ENCODE assay signal across 8 cellular contexts in genomic region chr19:43575156-43575950, GRCh38. TPM values are rescaled to one million over a fixed set of nuclear protein-coding genes. Genes with fewer than 3 reads are reported as not detected.
DNase-seq lines count a peak whose midpoint lies in the region; ATAC-seq, FAIRE-seq and TF ChIP-seq lines count a peak whose summit lies in the region.

PINLYP (plus strand) TSS chr19:43575801; CDS start chr19:43577192, 1,391 bp downstream.
XRCC1 (minus strand) TSS chr19:43575527; CDS start chr19:43575458, 69 bp downstream.

- H3K4me3 ChIP-seq in right atrium auricular region: peak within 1 kb of the TSS; percentile 76 to 79
- peak within 1 kb of the TSS; percentile 97 for H3K4me3 ChIP-seq in psoas muscle

- TF ChIP-seq CTCF in GM13977 (IDR thresholded peaks at IDR 0.05; ENCODE audit: extremely low read depth, insufficient read depth, missing control alignments): no peak
- TF ChIP-seq CTCF in right atrium auricular region (IDR thresholded peaks at IDR 0.05): no peak
- no peak for TF ChIP-seq CTCF in psoas muscle (IDR thresholded peaks at IDR 0.05)

- H3K36me3 Mint-ChIP-seq in T-helper 17 cell (ENCODE audit: low read depth): peaks cover 6% of the 10 kb centered on the region

- no peaks in the 10 kb centered on the region for H3K36me3 ChIP-seq in right atrium auricular region
- peaks cover 0 to 26% of the 10 kb centered on the region in 2 donors for H3K36me3 ChIP-seq in psoas muscle (ENCODE audit: insufficient read depth in 1 of 2, low read depth in 1 of 2)

- peak within 1 kb of the TSS; percentile 99 for H3K27ac Mint-ChIP-seq in T-helper 17 cell

- ATAC-seq in HG02884 (IDR thresholded peaks at IDR 0.05; ENCODE audit: unreplicated experiment) (peak; percentile 97), T-helper 17 cell (peak; percentile 99), psoas muscle (peak; percentile 100)

- FAIRE-seq in urothelium cell line (lab: Jason Lieb, UNC): peak; percentile 87

- H3K4me1 Mint-ChIP-seq in T-helper 17 cell: peaks cover 34% of the 10 kb centered on the region

- no peaks in the 10 kb centered on the region for H3K27me3 Mint-ChIP-seq in T-helper 17 cell

- peak within 1 kb of the TSS; percentile 91 for H3K27ac ChIP-seq in angular gyrus (ENCODE audit: low read depth, low read length)
- H3K27ac ChIP-seq in right atrium auricular region: peak within 1 kb of the TSS; percentile 79 to 84
- peak within 1 kb of the TSS; percentile 86 for H3K27ac ChIP-seq in psoas muscle

- in situ Hi-C loops in GM13977 (cut with MboI; ENCODE audit: low pct_unique_long_range_greater_than_20kb, low sequenced_read_pairs, unreplicated experiment): no loop called here

- peak within 1 kb of the TSS; percentile 97 for H3K4me3 Mint-ChIP-seq in T-helper 17 cell

- H3K27me3 ChIP-seq in right atrium auricular region (no peaks in the 10 kb centered on the region), psoas muscle (ENCODE audit: insufficient read depth in 3 of 3, low read length in 2 of 3) (no peaks in the 10 kb centered on the region)

- peaks cover 0 to 17% of the 10 kb centered on the region in 2 donors for H3K4me1 ChIP-seq in right atrium auricular region
- H3K4me1 ChIP-seq in psoas muscle: peaks cover 12% of the 10 kb centered on the region

- 0% methylated on average over 42 to 51 of the region's 51 CpGs for WGBS in psoas muscle, 3 donors

- H3K9me3 ChIP-seq in T-helper 17 cell (ENCODE audit: control insufficient read depth, low read length, poor library complexity, severe bottlenecking) (no peaks in the 10 kb centered on the region), right atrium auricular region (no peaks in the 10 kb centered on the region), psoas muscle (no peaks in the 10 kb centered on the region)

- intact Hi-C loops in psoas muscle (cut with DNase I): no loop called here

- DNase-seq in GM13977 (ENCODE audit: low spot score) (peak; percentile 98), NCI-H1694 (lab: John Stamatoyannopoulos, UW) (peak; percentile 98), T-helper 17 cell (peak; percentile 92 to 96 (median 95)), right atrium auricular region (ENCODE audit: low spot score) (peak; percentile 97), psoas muscle (peak; percentile 98 to 99), urothelium cell line (ENCODE audit: low spot score) (peak; percentile 99)

RNA-seq across cellular contexts. Expression of gene PINLYP, which starts in this region (rescaled TPM):
- 1 to 10 TPM in 1 of 2 donors, under 1 TPM in 1; 0.52 to 1.5 TPM for total RNA-seq in T-helper 17 cell
- 1 to 10 TPM; 1.6 to 4.5 TPM for total RNA-seq in right atrium auricular region
- total RNA-seq in psoas muscle: 1 to 10 TPM in 1 of 4 donors, under 1 TPM in 2, not detected in 1; 0.66 to 1.1 (median 0.86) TPM
- 1 to 10 TPM in 1 of 3 donors, under 1 TPM in 2; 0.66 to 1.3 (median 0.90) TPM for polyA plus RNA-seq in psoas muscle

RNA-seq across cellular contexts. Expression of gene XRCC1, which starts in this region (rescaled TPM):
- total RNA-seq in T-helper 17 cell (10 to 100 TPM; 37.9 to 38.9 TPM), right atrium auricular region (10 to 100 TPM; 14.3 to 14.9 TPM), psoas muscle (10 to 100 TPM; 12.7 to 22.1 (median 14.8) TPM)
- polyA plus RNA-seq in psoas muscle: 10 to 100 TPM; 13.5 to 21.6 (median 14.1) TPM

Comparison
In these comparisons a context has a peak if more than half of its experiments do, and no peak if none do; other contexts are left out.
1. Peak in every context shown above with its lines: DNase-seq, ATAC-seq, H3K4me3 ChIP-seq and H3K27ac ChIP-seq.